In genomic region chr6:29887819-29888581, GRCh38 we compare ENCODE assay signal across 8 cellular contexts. TPM values are rescaled to one million over a fixed set of nuclear protein-coding genes. Genes with fewer than 3 reads are reported as not detected.
DNase-seq lines count a peak whose midpoint lies in the region; ATAC-seq and TF ChIP-seq lines count a peak whose summit lies in the region.

No MANE protein-coding gene starts in this region.

- peak; percentile 80 for ATAC-seq in CD4-positive, alpha-beta T cell (ENCODE audit: poor library complexity)
- peak; percentile 64 for ATAC-seq in GM19328 (IDR thresholded peaks at IDR 0.05; ENCODE audit: unreplicated experiment)
- peak; percentile 69 for ATAC-seq in HG03521 (IDR thresholded peaks at IDR 0.05; ENCODE audit: unreplicated experiment)
- ATAC-seq in activated CD4-positive, CD25-positive, alpha-beta regulatory T cell treated with anti-CD3 and anti-CD28 coated beads, Interleukin-2, amount 50 U/mL, for 24 hours: peak; percentile 86 to 91

- CTCF ChIA-PET in CD4-positive, alpha-beta T cell (lab: Charles Lee): no interaction called here

- peak overlapping the region; percentile 93 for H3K4me3 Mint-ChIP-seq in CD4-positive, alpha-beta T cell

- peaks cover 43% of the 10 kb centered on the region for H3K4me1 Mint-ChIP-seq in CD4-positive, alpha-beta T cell (ENCODE audit: low read depth)

- POLR2A ChIA-PET in CD4-positive, alpha-beta T cell (lab: Charles Lee): interaction anchor here (0.6 to 2.2 kb wide), 12 partner anchors 10 to 173 kb away, joined by 3 to 19 read pairs (median 4); partner anchors contain the start of genes HLA-A and POLR1H

- H3K27me3 Mint-ChIP-seq in CD4-positive, alpha-beta T cell: no peaks in the 10 kb centered on the region

- intact Hi-C loops in CD4-positive, alpha-beta T cell (cut with DNase I, micrococcal nuclease): loop anchor here (2.0 to 5.0 kb wide), 5 partner anchors 39 to 79 kb away; partner anchors contain the start of gene HLA-A (in 1 of the 2)

- peak overlapping the region; percentile 73 for H3K27ac ChIP-seq in CD4-positive, alpha-beta T cell (ENCODE audit: low read depth, low read length)

- H3K9me3 Mint-ChIP-seq in CD4-positive, alpha-beta T cell: no peaks in the 10 kb centered on the region

- peak; percentile 66 to 86 (median 84) for DNase-seq in CD4-positive, alpha-beta T cell
- peak; percentile 86 for DNase-seq in central memory CD4-positive, alpha-beta T cell
- peak; percentile 75 for DNase-seq in kidney tubule cell (ENCODE audit: low spot score)
- DNase-seq in stimulated activated CD4-positive, alpha-beta T cell treated with anti-CD3 and anti-CD28 coated beads, Interleukin-1b, Interleukin-23, amount 100 ng/mL, for 4 hours (ENCODE audit: low read depth in 2 of 2): peak; percentile 56 to 68
- DNase-seq in NOMO-1 (lab: John Stamatoyannopoulos, UW; ENCODE audit: unreplicated experiment in 2 of 2): no peak

- no peaks in the 10 kb centered on the region for H3K9me3 ChIP-seq in CD4-positive, alpha-beta T cell (ENCODE audit: control insufficient read depth, low read length)

- TF ChIP-seq CTCF in CD4-positive, alpha-beta T cell (IDR thresholded peaks at IDR 0.05): no peak

- H3K36me3 Mint-ChIP-seq in CD4-positive, alpha-beta T cell (ENCODE audit: low read depth): peaks cover 36% of the 10 kb centered on the region

- peak overlapping the region; percentile 97 for H3K27ac Mint-ChIP-seq in CD4-positive, alpha-beta T cell

- no peaks in the 10 kb centered on the region for H3K27me3 ChIP-seq in CD4-positive, alpha-beta T cell (ENCODE audit: control insufficient read depth, insufficient read depth, low read length)

RNA-seq across cellular contexts. Expression of gene HLA-A, which starts 54.3 kb away (rescaled TPM):
- total RNA-seq in CD4-positive, alpha-beta T cell: 1,000 to 10,000 TPM; 1,767 to 1,801 TPM

Comparison
In these comparisons a context has a peak if more than half of its experiments do, and no peak if none do; other contexts are left out.
1. DNase-seq: peak in CD4-positive, alpha-beta T cell (10 of 10), central memory CD4-positive, alpha-beta T cell (single experiment), kidney tubule cell (single experiment) and stimulated activated CD4-positive, alpha-beta T cell treated with anti-CD3 and anti-CD28 coated beads, Interleukin-1b, Interleukin-23, amount 100 ng/mL, for 4 hours (2 of 2); none in NOMO-1 (0 of 2).
2. Peak in every context shown above with its lines, with median percentiles within 50 percentile points of each other: ATAC-seq.